Comparison of ENCODE assay signal across 17 cellular contexts in the genomic region with DNA sequence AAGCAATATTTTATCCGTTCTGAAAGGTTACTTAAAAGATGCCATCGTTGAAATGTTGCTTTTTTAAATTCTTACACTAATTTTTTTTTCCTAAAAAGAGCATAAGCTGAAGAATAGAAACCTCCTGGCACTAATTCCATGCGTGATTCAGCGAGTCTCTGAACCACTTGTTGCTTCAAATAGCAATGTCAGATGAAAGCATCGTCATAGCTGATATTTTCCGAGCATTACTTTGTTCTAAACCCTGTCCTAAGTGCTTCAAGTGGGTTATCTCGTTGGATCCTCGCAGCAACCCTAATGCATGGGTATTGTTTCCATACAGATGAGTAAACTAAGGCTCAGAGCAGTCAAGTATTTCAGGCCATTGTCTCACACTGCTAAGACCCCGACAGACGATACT.
"Had no signal": no experiment of that assay in that cellular context is flagged by ENCODE, and none has a peak within 500 bp of the region (broad histone marks: within the 10 kb centered on the region; RNA-seq: fewer than 3 reads in every experiment).

No MANE protein-coding gene starts in this region.

- ATAC-seq: effector memory CD8-positive, alpha-beta T cell; gastroesophageal sphincter had no signal

- H3K4me3 ChIP-seq: testis had no signal

- H3K9me3 ChIP-seq: gastroesophageal sphincter, stomach, testis had no signal

- H3K4me1 ChIP-seq: stomach, testis had no signal

- H3K4me3 Mint-ChIP-seq: activated CD4-positive, alpha-beta T cell treated with anti-CD3 and anti-CD28 coated beads, Interleukin-2, amount 10 ng/mL, durations not matched to agents 7 days and 5 days; activated naive CD8-positive, alpha-beta T cell treated with anti-CD3 and anti-CD28 coated beads for 36 hours; activated T-helper 1 cell treated with anti-CD3 and anti-CD28 coated beads, Interleukin-12 subunit alpha, Interleukin-12 subunit beta, Interleukin-2, Interleukin-4 antibody, amounts not matched to agents 30 ng/mL and 10 ng/mL and 1 ng/mL, durations not matched to agents 14 hours and 24 hours and 36 hours; effector memory CD8-positive, alpha-beta T cell; nephron had no signal

- H3K9me3 Mint-ChIP-seq: activated CD4-positive, alpha-beta T cell treated with anti-CD3 and anti-CD28 coated beads, Interleukin-2, amount 10 ng/mL, durations not matched to agents 7 days and 5 days; activated T-helper 1 cell treated with anti-CD3 and anti-CD28 coated beads, Interleukin-12 subunit alpha, Interleukin-12 subunit beta, Interleukin-2, Interleukin-4 antibody, amounts not matched to agents 30 ng/mL and 10 ng/mL and 1 ng/mL, durations not matched to agents 14 hours and 24 hours and 36 hours; effector memory CD8-positive, alpha-beta T cell; memory B cell; nephron had no signal

- H3K36me3 Mint-ChIP-seq: activated naive CD8-positive, alpha-beta T cell treated with anti-CD3 and anti-CD28 coated beads for 36 hours; memory B cell had no signal

- DNase-seq: activated CD4-positive, alpha-beta T cell treated with anti-CD3 and anti-CD28 coated beads, Interleukin-2, amount 10 ng/mL, durations not matched to agents 7 days and 5 days; activated naive CD8-positive, alpha-beta T cell treated with anti-CD3 and anti-CD28 coated beads for 36 hours; amygdala; cerebellar nuclear complex; dermis blood vessel endothelial cell; effector memory CD8-positive, alpha-beta T cell; heart right ventricle; occipital lobe; stimulated activated CD4-positive, alpha-beta T cell treated with anti-CD3 and anti-CD28 coated beads, Interleukin-12 subunit alpha, Interleukin-12 subunit beta, amount 100 ng/mL, for 4 hours; stimulated activated CD4-positive, alpha-beta T cell treated with anti-CD3 and anti-CD28 coated beads, Interleukin-2, amount 100 ng/mL, for 24 hours; stomach; SW 1271; testis had no signal

- H3K27ac ChIP-seq: heart right ventricle, testis had no signal

- H3K27me3 Mint-ChIP-seq: activated CD4-positive, alpha-beta T cell treated with anti-CD3 and anti-CD28 coated beads, Interleukin-2, amount 10 ng/mL, durations not matched to agents 7 days and 5 days; effector memory CD8-positive, alpha-beta T cell had no signal

- H3K36me3 ChIP-seq: gastroesophageal sphincter, heart right ventricle, stomach had no signal

- H3K27me3 ChIP-seq: gastroesophageal sphincter, stomach, testis had no signal
